Comparison of ENCODE assay signal across 11 cellular contexts in genomic region chr15:31217067-31217466, GRCh38.
DNase-seq lines count a peak whose midpoint lies in the region; ATAC-seq and TF ChIP-seq lines count a peak whose summit lies in the region.
"Had no signal": no experiment of that assay in that cellular context is flagged by ENCODE, and none has a peak within 500 bp of the region (broad histone marks: within the 10 kb centered on the region; RNA-seq: fewer than 3 reads in every experiment).

No MANE protein-coding gene starts in this region.

- peak overlapping the region; percentile 95 for H3K27ac Mint-ChIP-seq in T-helper 1 cell treated with Interleukin-12 subunit alpha and Interleukin-12 subunit beta and Interleukin-4 antibody, amounts not matched to agents 30 μg/mL and 1 μg/mL, for 36 hours
- no peak overlapping the region for H3K27ac Mint-ChIP-seq in stimulated activated naive B cell treated with anti-CD40 and anti-IgM and Interleukin-4, amounts not matched to agents 10 μg/mL and 1 μg/mL and 100 μg/mL, for 72 hours

- ATAC-seq in gastroesophageal sphincter = no peak
- no peak for ATAC-seq in stimulated activated naive B cell treated with anti-CD40 and anti-IgM and Interleukin-4, amounts not matched to agents 10 μg/mL and 1 μg/mL and 100 μg/mL, for 72 hours (replicated peaks)

- DNase-seq in T-helper 1 cell = no peak
- no peak for DNase-seq in stimulated activated naive B cell treated with anti-CD40 and anti-IgM and Interleukin-4, amounts not matched to agents 10 μg/mL and 1 μg/mL and 100 μg/mL, for 72 hours
- no peak for DNase-seq in medulla oblongata (ENCODE audit: extremely low spot score)
- no peak for DNase-seq in HuH-7.5 (ENCODE audit: low spot score)
- DNase-seq in OCI-M2 (lab: John Stamatoyannopoulos, UW; ENCODE audit: unreplicated experiment) = no peak
- DNase-seq: NCI-H2171 had no signal

- H3K4me1 Mint-ChIP-seq in T-helper 1 cell treated with Interleukin-12 subunit alpha and Interleukin-12 subunit beta and Interleukin-4 antibody, amounts not matched to agents 30 μg/mL and 1 μg/mL, for 36 hours (ENCODE audit: low read depth) = peaks cover 33% of the 10 kb centered on the region
- H3K4me1 Mint-ChIP-seq in stimulated activated naive B cell treated with anti-CD40 and anti-IgM and Interleukin-4, amounts not matched to agents 10 μg/mL and 1 μg/mL and 100 μg/mL, for 72 hours = peaks cover 19 to 34% of the 10 kb centered on the region in 2 donors

- TF ChIP-seq POLR2A in gastroesophageal sphincter (IDR thresholded peaks at IDR 0.05) = no peak

- TF ChIP-seq CTCF in VCaP (conservative IDR thresholded peaks at IDR 0.05) (no peak), gastroesophageal sphincter (IDR thresholded peaks at IDR 0.05) (no peak)

- H3K4me3 ChIP-seq in gastroesophageal sphincter = no peak overlapping the region

- peaks cover 1% of the 10 kb centered on the region for H3K36me3 Mint-ChIP-seq in T-helper 1 cell treated with Interleukin-12 subunit alpha and Interleukin-12 subunit beta and Interleukin-4 antibody, amounts not matched to agents 30 μg/mL and 1 μg/mL, for 36 hours (ENCODE audit: low read depth)
- peaks cover 0 to 5% of the 10 kb centered on the region in 2 donors for H3K36me3 Mint-ChIP-seq in stimulated activated naive B cell treated with anti-CD40 and anti-IgM and Interleukin-4, amounts not matched to agents 10 μg/mL and 1 μg/mL and 100 μg/mL, for 72 hours

- H3K27me3 ChIP-seq in gastroesophageal sphincter = no peaks in the 10 kb centered on the region
- H3K27me3 ChIP-seq: pancreas had no signal

- peaks cover 2 to 46% (median 21%) of the 10 kb centered on the region in 3 donors for H3K4me1 ChIP-seq in gastroesophageal sphincter

- no peaks in the 10 kb centered on the region for H3K9me3 Mint-ChIP-seq in T-helper 1 cell treated with Interleukin-12 subunit alpha and Interleukin-12 subunit beta and Interleukin-4 antibody, amounts not matched to agents 30 μg/mL and 1 μg/mL, for 36 hours
- H3K9me3 Mint-ChIP-seq in stimulated activated naive B cell treated with anti-CD40 and anti-IgM and Interleukin-4, amounts not matched to agents 10 μg/mL and 1 μg/mL and 100 μg/mL, for 72 hours = no peaks in the 10 kb centered on the region

- no peaks in the 10 kb centered on the region for H3K27me3 Mint-ChIP-seq in T-helper 1 cell treated with Interleukin-12 subunit alpha and Interleukin-12 subunit beta and Interleukin-4 antibody, amounts not matched to agents 30 μg/mL and 1 μg/mL, for 36 hours (ENCODE audit: low read depth)
- no peaks in the 10 kb centered on the region for H3K27me3 Mint-ChIP-seq in stimulated activated naive B cell treated with anti-CD40 and anti-IgM and Interleukin-4, amounts not matched to agents 10 μg/mL and 1 μg/mL and 100 μg/mL, for 72 hours

- H3K9me3 ChIP-seq in gastroesophageal sphincter = no peaks in the 10 kb centered on the region
- H3K9me3 ChIP-seq: pancreas had no signal

- WGBS in gastroesophageal sphincter (ENCODE audit: low coverage in 1 of 2), 2 donors = 79 to 81% methylated on average over 6 of the region's 6 CpGs

- TF ChIP-seq EP300 in gastroesophageal sphincter (IDR thresholded peaks at IDR 0.05) = no peak

- H3K4me3 Mint-ChIP-seq in T-helper 1 cell treated with Interleukin-12 subunit alpha and Interleukin-12 subunit beta and Interleukin-4 antibody, amounts not matched to agents 30 μg/mL and 1 μg/mL, for 36 hours = peak overlapping the region; percentile 84
- peak overlapping the region; percentile 90 to 96 for H3K4me3 Mint-ChIP-seq in stimulated activated naive B cell treated with anti-CD40 and anti-IgM and Interleukin-4, amounts not matched to agents 10 μg/mL and 1 μg/mL and 100 μg/mL, for 72 hours

- H3K27ac ChIP-seq in VCaP (peak overlapping the region; percentile 82), gastroesophageal sphincter (peak overlapping the region; percentile 93 to 98 (median 96))
- H3K27ac ChIP-seq: 22Rv1 had no signal

- no peaks in the 10 kb centered on the region for H3K36me3 ChIP-seq in gastroesophageal sphincter
- H3K36me3 ChIP-seq: pancreas had no signal
